Comparison of ENCODE assay signal across 25 cellular contexts in genomic region chr22:20440637-20441591, GRCh38. TPM values are rescaled to one million over a fixed set of nuclear protein-coding genes. Genes with fewer than 3 reads are reported as not detected.
DNase-seq lines count a peak whose midpoint lies in the region; ATAC-seq, FAIRE-seq and TF ChIP-seq lines count a peak whose summit lies in the region.
"Had no signal": no experiment of that assay in that cellular context is flagged by ENCODE, and none has a peak within 500 bp of the region (broad histone marks: within the 10 kb centered on the region; RNA-seq: fewer than 3 reads in every experiment).

No MANE protein-coding gene starts in this region.

- no peak for FAIRE-seq in K562 (lab: Jason Lieb, UNC)
- FAIRE-seq: A204.1, GM19239, keratinocyte, RCC 7860 had no signal

- peaks cover 10% of the 10 kb centered on the region for H3K4me1 Mint-ChIP-seq in activated naive CD8-positive, alpha-beta T cell treated with anti-CD3 and anti-CD28 coated beads, Interleukin-2, amount 10 ng/mL, durations not matched to agents 7 days and 5 days
- peaks cover 8% of the 10 kb centered on the region for H3K4me1 Mint-ChIP-seq in activated naive CD8-positive, alpha-beta T cell treated with anti-CD3 and anti-CD28 coated beads for 36 hours

- peak overlapping the region in 1 of 2 experiments; percentile 62; a peak in 2 of 4 replicates for H3K9ac ChIP-seq in K562 (ENCODE audit: insufficient read depth in 1 of 2, low read depth in 2 of 2, low read length in 2 of 2)

- TF ChIP-seq POLR2A in K562 (conservative IDR thresholded peaks at IDR 0.05): no peak

- WGBS in K562 (ENCODE audit: insufficient coverage, low coverage, missing lambda C conversion rate): 3% methylated on average over 13 of the region's 13 CpGs

- in situ Hi-C loops in K562 (cut with MboI): no loop called here

- TF ChIP-seq CTCF in K562 (IDR thresholded peaks at IDR 0.05 in 2 of 3, conservative IDR thresholded peaks at IDR 0.05 in 1 of 3; ENCODE audit: insufficient read depth in 2 of 3, low read depth in 1 of 3, low read length in 3 of 3): peak in 1 of 3 experiments; percentile 0; a peak in 1 of 6 replicates
- TF ChIP-seq CTCF in upper lobe of right lung (IDR thresholded peaks at IDR 0.05): no peak

- peaks cover 19% of the 10 kb centered on the region for H3K27me3 Mint-ChIP-seq in activated naive CD8-positive, alpha-beta T cell treated with anti-CD3 and anti-CD28 coated beads, Interleukin-2, amount 10 ng/mL, durations not matched to agents 7 days and 5 days
- H3K27me3 Mint-ChIP-seq in activated naive CD8-positive, alpha-beta T cell treated with anti-CD3 and anti-CD28 coated beads for 36 hours: peaks cover 22% of the 10 kb centered on the region

- H3K4me1 ChIP-seq in K562 (replicated peaks in 1 of 2; ENCODE audit: control insufficient read depth in 2 of 2, insufficient read depth in 2 of 2, low read length in 2 of 2) (peaks cover 0 to 37% of the 10 kb centered on the region in 2 experiments; a peak in 2 of 5 replicates), upper lobe of right lung (peaks cover 10% of the 10 kb centered on the region)

- no peak for TF ChIP-seq RAD21 in K562 (CRISPR knock-in tag; conservative IDR thresholded peaks at IDR 0.05 in 1 of 2, IDR thresholded peaks at IDR 0.05 in 1 of 2)

- no peak overlapping the region for H3K27ac ChIP-seq in K562 (ENCODE audit: extremely low read depth, low read depth, low read length)
- no peak overlapping the region for H3K27ac ChIP-seq in upper lobe of right lung
- H3K27ac ChIP-seq: epithelial cell of prostate had no signal

- H3K36me3 ChIP-seq in K562 (ENCODE audit: control insufficient read depth, insufficient read depth, low read length): no peaks in the 10 kb centered on the region
- H3K36me3 ChIP-seq in upper lobe of right lung: peaks cover 25% of the 10 kb centered on the region

- H3K27ac Mint-ChIP-seq in activated naive CD8-positive, alpha-beta T cell treated with anti-CD3 and anti-CD28 coated beads, Interleukin-2, amount 10 ng/mL, durations not matched to agents 7 days and 5 days: no peak overlapping the region
- no peak overlapping the region for H3K27ac Mint-ChIP-seq in activated naive CD8-positive, alpha-beta T cell treated with anti-CD3 and anti-CD28 coated beads for 36 hours
- H3K27ac Mint-ChIP-seq: activated CD4-positive, alpha-beta memory T cell treated with anti-CD3 and anti-CD28 coated beads, Interleukin-2, amount 10 ng/mL, durations not matched to agents 7 days and 5 days; activated T-helper 17 cell treated with anti-CD3 and anti-CD28 coated beads, Interleukin-2, amount 50 U/mL, for 72 hours; progenitor cell of endocrine pancreas had no signal

- TF ChIP-seq EP300 in K562 (IDR thresholded peaks at IDR 0.05; ENCODE audit: low read length): no peak

- POLR2A ChIA-PET in activated naive CD8-positive, alpha-beta T cell treated with anti-CD3 and anti-CD28 coated beads, Interleukin-2, amount 10 ng/mL, durations not matched to agents 7 days and 5 days (lab: Charles Lee): interaction anchor here (0.7 kb wide), 1 partner anchor 16 kb away, joined by 3 read pairs; no protein-coding TSS in a partner anchor
- POLR2A ChIA-PET in K562 (lab: Yijun Ruan, JAX): interaction anchor here (0.6 to 4.8 kb wide), 13 partner anchors 9 to 205 kb away, joined by 3 to 35 read pairs (median 4); partner anchors contain the start of genes MED15 and ZNF74

- H4K20me1 ChIP-seq in K562 (replicated peaks; ENCODE audit: control insufficient read depth, insufficient read depth, low read length): peaks cover 45% of the 10 kb centered on the region

- peak; percentile 29 for DNase-seq in activated naive CD8-positive, alpha-beta T cell treated with anti-CD3 and anti-CD28 coated beads, Interleukin-2, amount 10 ng/mL, durations not matched to agents 7 days and 5 days
- DNase-seq in activated naive CD8-positive, alpha-beta T cell treated with anti-CD3 and anti-CD28 coated beads for 36 hours: no peak
- DNase-seq in K562 (ENCODE audit: extremely low read depth in 1 of 4, low spot score in 3 of 4) (no peak), myocyte (ENCODE audit: low read depth) (peak; percentile 58), upper lobe of right lung (peak; percentile 53), AG20443 (ENCODE audit: low spot score) (no peak), hypothalamus (lab: John Stamatoyannopoulos, UW) (no peak)
- DNase-seq: activated CD4-positive, alpha-beta memory T cell treated with anti-CD3 and anti-CD28 coated beads, Interleukin-2, amount 10 ng/mL, durations not matched to agents 7 days and 5 days; activated CD4-positive, CD25-positive, alpha-beta regulatory T cell; DMS153; NCI-H1105; NCI-H2029; NCI-H526 treated with DMSO at 0.1 percent for 48 hours; stimulated activated naive CD8-positive, alpha-beta T cell treated with anti-CD3 and anti-CD28 coated beads, Interleukin-15, Interleukin-2, amounts not matched to agents 100 U/mL and 50 U/mL, for 24 hours had no signal

- BruUV-seq in K562 (replicated peaks; lab: Mats Ljungman, UMichigan): no TSS peak

- no peaks in the 10 kb centered on the region for H3K9me3 ChIP-seq in K562 (replicated peaks; ENCODE audit: control insufficient read depth, insufficient read depth, low read depth, low read length)
- H3K9me3 ChIP-seq in upper lobe of right lung: no peaks in the 10 kb centered on the region
- H3K9me3 ChIP-seq: HAP-1, thoracic aorta had no signal

- no peak for ATAC-seq in activated naive CD8-positive, alpha-beta T cell treated with anti-CD3 and anti-CD28 coated beads, Interleukin-2, amount 10 ng/mL, durations not matched to agents 7 days and 5 days (ENCODE audit: low read depth)
- ATAC-seq in K562: no peak
- ATAC-seq in upper lobe of right lung: no peak
- ATAC-seq in GM21528 (IDR thresholded peaks at IDR 0.05; ENCODE audit: low FRiP score, unreplicated experiment): no peak
- ATAC-seq: activated T-helper 17 cell treated with anti-CD3 and anti-CD28 coated beads, Interleukin-2, amount 50 U/mL, for 72 hours; stimulated activated naive CD8-positive, alpha-beta T cell treated with anti-CD3 and anti-CD28 coated beads, Interleukin-15, Interleukin-2, amounts not matched to agents 100 U/mL and 50 U/mL, for 24 hours had no signal

- peaks cover 5% of the 10 kb centered on the region for H3K36me3 Mint-ChIP-seq in activated naive CD8-positive, alpha-beta T cell treated with anti-CD3 and anti-CD28 coated beads, Interleukin-2, amount 10 ng/mL, durations not matched to agents 7 days and 5 days
- H3K36me3 Mint-ChIP-seq in activated naive CD8-positive, alpha-beta T cell treated with anti-CD3 and anti-CD28 coated beads for 36 hours: no peaks in the 10 kb centered on the region

- H3K4me2 ChIP-seq in K562 (ENCODE audit: insufficient read depth, low read length): no peak overlapping the region

- CTCF ChIA-PET in K562 (lab: Yijun Ruan, JAX; ENCODE audit: low intra/inter-chr PET ratio): interaction anchor here (0.5 to 2.2 kb wide), 3 partner anchors 15 to 1372 kb away, joined by 4 to 7 read pairs (median 5); no protein-coding TSS in a partner anchor

- H3K9me3 Mint-ChIP-seq in activated naive CD8-positive, alpha-beta T cell treated with anti-CD3 and anti-CD28 coated beads, Interleukin-2, amount 10 ng/mL, durations not matched to agents 7 days and 5 days: no peaks in the 10 kb centered on the region
- no peaks in the 10 kb centered on the region for H3K9me3 Mint-ChIP-seq in activated naive CD8-positive, alpha-beta T cell treated with anti-CD3 and anti-CD28 coated beads for 36 hours
- H3K9me3 Mint-ChIP-seq: activated CD4-positive, alpha-beta memory T cell treated with anti-CD3 and anti-CD28 coated beads, Interleukin-2, amount 10 ng/mL, durations not matched to agents 7 days and 5 days; activated T-helper 17 cell treated with anti-CD3 and anti-CD28 coated beads, Interleukin-2, amount 50 U/mL, for 72 hours; CD8-positive, alpha-beta memory T cell had no signal

- intact Hi-C loops in K562 (cut with micrococcal nuclease) (no loop called here), upper lobe of right lung (cut with DNase I) (no loop called here)

- no peaks in the 10 kb centered on the region for H3K9me1 ChIP-seq in K562 (ENCODE audit: control insufficient read depth, insufficient read depth, low read length)

- no peak overlapping the region for H3K4me3 Mint-ChIP-seq in activated naive CD8-positive, alpha-beta T cell treated with anti-CD3 and anti-CD28 coated beads, Interleukin-2, amount 10 ng/mL, durations not matched to agents 7 days and 5 days
- H3K4me3 Mint-ChIP-seq in activated naive CD8-positive, alpha-beta T cell treated with anti-CD3 and anti-CD28 coated beads for 36 hours: no peak overlapping the region
- H3K4me3 Mint-ChIP-seq: activated CD4-positive, alpha-beta memory T cell treated with anti-CD3 and anti-CD28 coated beads, Interleukin-2, amount 10 ng/mL, durations not matched to agents 7 days and 5 days; activated T-helper 17 cell treated with anti-CD3 and anti-CD28 coated beads, Interleukin-2, amount 50 U/mL, for 72 hours; CD8-positive, alpha-beta memory T cell had no signal

- no peaks in the 10 kb centered on the region for H3K79me2 ChIP-seq in K562 (ENCODE audit: control insufficient read depth, insufficient read depth, low read length)

- peaks cover 42 to 65% of the 10 kb centered on the region in 2 experiments for H3K27me3 ChIP-seq in K562 (ENCODE audit: control insufficient read depth in 2 of 2, insufficient read depth in 2 of 2, low read length in 2 of 2)
- peaks cover 9% of the 10 kb centered on the region for H3K27me3 ChIP-seq in upper lobe of right lung

- no peak overlapping the region for H3K4me3 ChIP-seq in K562
- no peak overlapping the region for H3K4me3 ChIP-seq in upper lobe of right lung
- H3K4me3 ChIP-seq: HAP-1, thoracic aorta had no signal

- no peak overlapping the region for H2AFZ ChIP-seq in K562 (ENCODE audit: low read depth, low read length)

RNA-seq across cellular contexts. Expression of gene SCARF2, which starts 3.3 kb away (rescaled TPM):
- total RNA-seq in activated naive CD8-positive, alpha-beta T cell treated with anti-CD3 and anti-CD28 coated beads, Interleukin-2, amount 10 ng/mL, durations not matched to agents 7 days and 5 days: 1 to 10 TPM; 1.5 to 1.7 TPM
- total RNA-seq in activated naive CD8-positive, alpha-beta T cell treated with anti-CD3 and anti-CD28 coated beads for 36 hours: under 1 TPM; 0.14 to 0.16 TPM
- total RNA-seq in K562 (2011; cell fraction: chromatin; rRNA removed; ENCODE audit: low replicate concordance): 0.65 TPM in 1 of 2 replicates, not detected in the other
- 0.50 and 0.92 TPM in 2 replicates for total RNA-seq in K562 (2011; cell fraction: nucleolus; rRNA removed)
- 0.15 TPM in 2 replicates for total RNA-seq in K562 (2011; cell fraction: nucleoplasm; rRNA removed)
- total RNA-seq in K562 (2014; rRNA removed) (0.20 and 0.32 TPM in 2 replicates), K562 (2014; rRNA removed; fragmentation: Illumina TruSeq; extraction: Trizol) (not detected in 2 replicates), K562 (2015; rRNA removed; fragmentation: Illumina TruSeq; extraction: Trizol) (not detected in 2 replicates), K562 (2021) (0.13 and 0.29 TPM in 2 replicates), myocyte (4.8 and 7.9 TPM in 2 replicates), upper lobe of right lung (24.0 TPM)
- polyA plus RNA-seq in K562 (2011; rRNA removed) (0.06 and 0.26 TPM in 2 replicates), K562 (2014; fragmentation: Illumina TruSeq; extraction: Trizol) (not detected in 2 replicates), K562 (2014; fragmentation: Nextera tagmentation; extraction: Ambion mirVana) (not detected), K562 (2014; rRNA removed) (0.13 and 0.23 TPM in 2 replicates)
- 0.15 and 0.25 TPM in 2 replicates for polyA plus RNA-seq in K562 (2011; cell fraction: cytosol; rRNA removed)
- polyA plus RNA-seq in K562 (2011; cell fraction: nucleus; rRNA removed): 0.61 and 0.65 TPM in 2 replicates
- 0.21 and 1.3 TPM in 2 replicates for polyA plus RNA-seq in K562 (2012)
- not detected in 2 replicates for polyA minus RNA-seq in K562 (2011; rRNA and poly(A)+ RNA removed)
- not detected in 2 replicates for polyA minus RNA-seq in K562 (2011; cell fraction: cytosol; rRNA and poly(A)+ RNA removed)
- 0.22 and 0.27 TPM in 2 replicates for polyA minus RNA-seq in K562 (2011; cell fraction: nucleus; rRNA and poly(A)+ RNA removed)
- polyA plus RNA-seq in myocyte (2012): 18.1 TPM

RNA-seq across cellular contexts. Expression of gene ZNF74, which starts 47.0 kb away (rescaled TPM):
- 10 to 100 TPM; 10.7 to 13.3 TPM for total RNA-seq in activated naive CD8-positive, alpha-beta T cell treated with anti-CD3 and anti-CD28 coated beads, Interleukin-2, amount 10 ng/mL, durations not matched to agents 7 days and 5 days
- 10 to 100 TPM; 11.5 to 12.2 TPM for total RNA-seq in activated naive CD8-positive, alpha-beta T cell treated with anti-CD3 and anti-CD28 coated beads for 36 hours
- 36.8 and 68.2 TPM in 2 replicates for total RNA-seq in K562 (2011; cell fraction: chromatin; rRNA removed; ENCODE audit: low replicate concordance)
- 55.4 and 63.2 TPM in 2 replicates for total RNA-seq in K562 (2011; cell fraction: nucleolus; rRNA removed)
- total RNA-seq in K562 (2011; cell fraction: nucleoplasm; rRNA removed): 50.2 and 53.7 TPM in 2 replicates
- total RNA-seq in K562 (2014; rRNA removed): 49.2 and 56.7 TPM in 2 replicates
- total RNA-seq in K562 (2014; rRNA removed; fragmentation: Illumina TruSeq; extraction: Trizol): 17.4 and 20.5 TPM in 2 replicates
- total RNA-seq in K562 (2015; rRNA removed; fragmentation: Illumina TruSeq; extraction: Trizol): 31.5 and 32.5 TPM in 2 replicates
- total RNA-seq in K562 (2021): 53.5 and 55.7 TPM in 2 replicates
- 33.8 and 49.7 TPM in 2 replicates for polyA plus RNA-seq in K562 (2011; rRNA removed)
- 56.9 and 67.4 TPM in 2 replicates for polyA plus RNA-seq in K562 (2011; cell fraction: cytosol; rRNA removed)
- polyA plus RNA-seq in K562 (2011; cell fraction: nucleus; rRNA removed): 42.8 and 56.1 TPM in 2 replicates
- 31.5 and 39.9 TPM in 2 replicates for polyA plus RNA-seq in K562 (2012)
- polyA plus RNA-seq in K562 (2014; fragmentation: Illumina TruSeq; extraction: Trizol): 22.8 and 24.5 TPM in 2 replicates
- polyA plus RNA-seq in K562 (2014; fragmentation: Nextera tagmentation; extraction: Ambion mirVana): 1 to 10 TPM; 2.4 to 3.7 TPM
- polyA plus RNA-seq in K562 (2014; rRNA removed): 37.1 and 62.8 TPM in 2 replicates
- 32.6 and 33.0 TPM in 2 replicates for polyA minus RNA-seq in K562 (2011; rRNA and poly(A)+ RNA removed)
- polyA minus RNA-seq in K562 (2011; cell fraction: cytosol; rRNA and poly(A)+ RNA removed): 39.3 and 58.2 TPM in 2 replicates
- polyA minus RNA-seq in K562 (2011; cell fraction: nucleus; rRNA and poly(A)+ RNA removed): 23.6 and 28.3 TPM in 2 replicates
- total RNA-seq in myocyte: 18.4 and 19.9 TPM in 2 replicates
- polyA plus RNA-seq in myocyte (2012): 8.3 TPM
- 10.7 TPM for total RNA-seq in upper lobe of right lung

RNA-seq across cellular contexts. Expression of gene KLHL22, which starts 54.7 kb away (rescaled TPM):
- total RNA-seq in activated naive CD8-positive, alpha-beta T cell treated with anti-CD3 and anti-CD28 coated beads, Interleukin-2, amount 10 ng/mL, durations not matched to agents 7 days and 5 days: 10 to 100 TPM; 31.7 to 37.3 TPM
- total RNA-seq in activated naive CD8-positive, alpha-beta T cell treated with anti-CD3 and anti-CD28 coated beads for 36 hours: 10 to 100 TPM; 11.2 to 12.3 TPM
- total RNA-seq in K562 (2011; cell fraction: chromatin; rRNA removed; ENCODE audit: low replicate concordance): 116 and 152 TPM in 2 replicates
- total RNA-seq in K562 (2011; cell fraction: nucleolus; rRNA removed): 68.5 and 75.0 TPM in 2 replicates
- total RNA-seq in K562 (2011; cell fraction: nucleoplasm; rRNA removed): 88.1 and 101 TPM in 2 replicates
- total RNA-seq in K562 (2014; rRNA removed): 15.1 and 15.6 TPM in 2 replicates
- total RNA-seq in K562 (2014; rRNA removed; fragmentation: Illumina TruSeq; extraction: Trizol): 13.5 and 15.3 TPM in 2 replicates
- 15.2 and 15.7 TPM in 2 replicates for total RNA-seq in K562 (2015; rRNA removed; fragmentation: Illumina TruSeq; extraction: Trizol)
- 20.1 and 21.1 TPM in 2 replicates for total RNA-seq in K562 (2021)
- 25.6 and 43.0 TPM in 2 replicates for polyA plus RNA-seq in K562 (2011; rRNA removed)
- 24.5 and 36.2 TPM in 2 replicates for polyA plus RNA-seq in K562 (2011; cell fraction: cytosol; rRNA removed)
- polyA plus RNA-seq in K562 (2011; cell fraction: nucleus; rRNA removed): 73.7 and 92.5 TPM in 2 replicates
- polyA plus RNA-seq in K562 (2012): 15.0 and 42.6 TPM in 2 replicates
- 15.4 and 16.5 TPM in 2 replicates for polyA plus RNA-seq in K562 (2014; fragmentation: Illumina TruSeq; extraction: Trizol)
- polyA plus RNA-seq in K562 (2014; fragmentation: Nextera tagmentation; extraction: Ambion mirVana): 1 to 10 TPM; 1.3 to 1.8 TPM
- 15.8 and 18.6 TPM in 2 replicates for polyA plus RNA-seq in K562 (2014; rRNA removed)
- polyA minus RNA-seq in K562 (2011; rRNA and poly(A)+ RNA removed): 24.1 and 42.3 TPM in 2 replicates
- 13.4 and 21.4 TPM in 2 replicates for polyA minus RNA-seq in K562 (2011; cell fraction: cytosol; rRNA and poly(A)+ RNA removed)
- polyA minus RNA-seq in K562 (2011; cell fraction: nucleus; rRNA and poly(A)+ RNA removed): 36.2 and 65.9 TPM in 2 replicates
- 31.5 and 46.3 TPM in 2 replicates for total RNA-seq in myocyte
- 24.3 TPM for polyA plus RNA-seq in myocyte (2012)
- 23.3 TPM for total RNA-seq in upper lobe of right lung

Comparison
In these comparisons a context has a peak if more than half of its experiments do, and no peak if none do; other contexts are left out.
1. DNase-seq: peak in activated naive CD8-positive, alpha-beta T cell treated with anti-CD3 and anti-CD28 coated beads, Interleukin-2, amount 10 ng/mL, durations not matched to agents 7 days and 5 days (single experiment), myocyte (single experiment) and upper lobe of right lung (single experiment); none in activated naive CD8-positive, alpha-beta T cell treated with anti-CD3 and anti-CD28 coated beads for 36 hours (single experiment), K562 (0 of 4), AG20443 (single experiment) and hypothalamus (0 of 51).